In genomic region chr10:117568226-117568625, GRCh38 we compare ENCODE assay signal across 18 cellular contexts.
"Had no signal": no experiment of that assay in that cellular context is flagged by ENCODE, and none has a peak within 500 bp of the region (broad histone marks: within the 10 kb centered on the region; RNA-seq: fewer than 3 reads in every experiment).

No MANE protein-coding gene starts in this region.

- H3K27ac ChIP-seq: esophagus squamous epithelium, gastrocnemius medialis, heart right ventricle, right atrium auricular region, sigmoid colon, skin epidermis, stomach, thoracic aorta had no signal

- H3K4me3 ChIP-seq: esophagus squamous epithelium, gastrocnemius medialis, heart right ventricle, right atrium auricular region, sigmoid colon, skin epidermis, stomach, thoracic aorta had no signal

- H3K27ac Mint-ChIP-seq: effector memory CD8-positive, alpha-beta T cell; naive thymus-derived CD4-positive, alpha-beta T cell had no signal

- DNase-seq: central memory CD4-positive, alpha-beta T cell; effector memory CD8-positive, alpha-beta T cell; esophagus squamous epithelium; gastrocnemius medialis; heart right ventricle; hypothalamus; islet precursor cell; left ventricle myocardium superior; naive thymus-derived CD4-positive, alpha-beta T cell; stimulated activated CD4-positive, alpha-beta T cell treated with anti-CD3 and anti-CD28 coated beads, Interleukin-2, amount 100 ng/mL, for 24 hours; stimulated activated naive CD4-positive, alpha-beta T cell; stomach; substantia nigra; trophoblast cell had no signal

- H3K27me3 ChIP-seq: right atrium auricular region had no signal

- H3K4me3 Mint-ChIP-seq: effector memory CD8-positive, alpha-beta T cell; naive thymus-derived CD4-positive, alpha-beta T cell had no signal

- H3K9me3 ChIP-seq: esophagus squamous epithelium, gastrocnemius medialis, heart right ventricle, right atrium auricular region, sigmoid colon, stomach, thoracic aorta had no signal

- H3K4me1 ChIP-seq: esophagus squamous epithelium, gastrocnemius medialis, heart right ventricle, right atrium auricular region, sigmoid colon, stomach had no signal

- H3K36me3 ChIP-seq: esophagus squamous epithelium, gastrocnemius medialis, heart right ventricle, right atrium auricular region, sigmoid colon, stomach, thoracic aorta had no signal

- H3K36me3 Mint-ChIP-seq: naive thymus-derived CD4-positive, alpha-beta T cell had no signal
